In the genomic region with DNA sequence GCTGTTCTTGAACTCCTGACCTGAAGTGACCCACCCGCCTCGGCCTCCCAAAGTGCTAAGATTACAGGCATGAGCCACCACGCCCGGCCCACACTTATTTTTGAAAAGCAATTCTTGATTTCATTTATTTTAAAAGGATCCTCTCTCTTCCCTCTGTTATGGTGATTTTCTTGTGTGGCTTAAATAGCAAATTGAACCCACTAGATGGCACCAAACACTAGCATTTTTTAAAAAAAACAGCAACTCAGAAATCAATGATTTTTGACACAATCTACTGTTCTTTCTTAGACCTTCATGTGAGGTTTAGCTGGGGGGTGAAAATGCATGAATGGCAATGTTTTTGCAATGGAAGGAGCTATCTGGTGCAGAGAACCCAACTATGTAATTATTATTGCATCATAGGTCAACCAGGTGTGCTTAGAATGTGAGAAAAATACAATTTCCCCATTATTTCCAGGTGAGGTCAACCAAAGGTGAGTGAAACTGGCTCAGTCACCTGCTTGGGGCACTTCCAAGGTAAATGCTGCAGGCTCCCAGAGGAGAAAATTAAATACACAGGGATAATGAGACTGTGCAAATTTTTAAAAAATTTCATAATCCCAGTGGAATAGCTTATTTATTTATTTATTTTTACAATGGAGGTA, we compare ENCODE assay signal across 9 cellular contexts.
DNase-seq lines count a peak whose midpoint lies in the region; ATAC-seq, FAIRE-seq and TF ChIP-seq lines count a peak whose summit lies in the region.
"Had no signal": no experiment of that assay in that cellular context is flagged by ENCODE, and none has a peak within 500 bp of the region (broad histone marks: within the 10 kb centered on the region; RNA-seq: fewer than 3 reads in every experiment).

No MANE protein-coding gene starts in this region.

- peaks cover 7% of the 10 kb centered on the region for H3K27me3 Mint-ChIP-seq in CD4-positive, alpha-beta T cell
- no peaks in the 10 kb centered on the region for H3K27me3 Mint-ChIP-seq in H9 (ENCODE audit: low read depth)

- no peak for TF ChIP-seq POLR2A in uterus (IDR thresholded peaks at IDR 0.05)

- H3K79me1 ChIP-seq in H9 (ENCODE audit: insufficient read depth, low read depth, low read length, poor library complexity, severe bottlenecking), result no peaks in the 10 kb centered on the region

- H3K4me1 ChIP-seq in H9 (ENCODE audit: insufficient read depth, low read length), result peaks cover 4% of the 10 kb centered on the region; the same call in 1 of the 2 replicates
- no peaks in the 10 kb centered on the region for H3K4me1 ChIP-seq in RWPE2 (ENCODE audit: insufficient read depth, poor library complexity, severe bottlenecking)
- no peaks in the 10 kb centered on the region for H3K4me1 ChIP-seq in uterus

- no peak for DNase-seq in CD4-positive, alpha-beta T cell
- no peak for DNase-seq in H9
- no peak for DNase-seq in RWPE2 (ENCODE audit: low spot score)
- DNase-seq in inferior parietal cortex (ENCODE audit: extremely low spot score), result peak; percentile 19
- no peak for DNase-seq in uterus
- DNase-seq in frontal cortex (ENCODE audit: low spot score in 2 of 2), result no peak
- DNase-seq: activated naive CD8-positive, alpha-beta T cell treated with anti-CD3 and anti-CD28 coated beads, Interleukin-2, amount 10 ng/mL, durations not matched to agents 7 days and 5 days had no signal

- H3K27ac ChIP-seq in CD4-positive, alpha-beta T cell (ENCODE audit: low read depth, low read length), result no peak overlapping the region
- H3K27ac ChIP-seq in H9 (ENCODE audit: insufficient read length, low read depth, low read length), result no peak overlapping the region
- no peak overlapping the region for H3K27ac ChIP-seq in RWPE2 (ENCODE audit: poor library complexity, severe bottlenecking)
- H3K27ac ChIP-seq in uterus, result no peak overlapping the region

- no peak overlapping the region for H3K4me3 Mint-ChIP-seq in CD4-positive, alpha-beta T cell
- H3K4me3 Mint-ChIP-seq in H9, result no peak overlapping the region
- H3K4me3 Mint-ChIP-seq: activated naive CD8-positive, alpha-beta T cell treated with anti-CD3 and anti-CD28 coated beads, Interleukin-2, amount 10 ng/mL, durations not matched to agents 7 days and 5 days had no signal

- no peak overlapping the region for H2AK5ac ChIP-seq in H9 (ENCODE audit: insufficient read length, low read length)

- H4K91ac ChIP-seq in H9 (ENCODE audit: insufficient read length, low read depth, low read length), result no peak overlapping the region

- H3T11ph ChIP-seq in H9 (ENCODE audit: low read length), result no peak overlapping the region

- peak; percentile 18 for TF ChIP-seq CTCF in CD4-positive, alpha-beta T cell (IDR thresholded peaks at IDR 0.05)
- peak; percentile 74 for TF ChIP-seq CTCF in H9 (conservative IDR thresholded peaks at IDR 0.05)
- TF ChIP-seq CTCF in RWPE2 (IDR thresholded peaks at IDR 0.05; ENCODE audit: poor library complexity, severe bottlenecking), result peak; percentile 41
- TF ChIP-seq CTCF in uterus (IDR thresholded peaks at IDR 0.05), result no peak

- no peak overlapping the region for H4K8ac ChIP-seq in H9 (replicated peaks; ENCODE audit: insufficient read length, low read depth, low read length)

- no peaks in the 10 kb centered on the region for H3K36me3 ChIP-seq in RWPE2 (ENCODE audit: low read depth)
- no peaks in the 10 kb centered on the region for H3K36me3 ChIP-seq in uterus

- H2BK15ac ChIP-seq in H9 (ENCODE audit: low read depth, low read length), result no peak overlapping the region

- no CpG with 5 or more reads among the region's 4 CpGs for WGBS in H9 (ENCODE audit: extremely low coverage, insufficient read length, low lambda C conversion rate)

- no peak overlapping the region for H3K27ac Mint-ChIP-seq in CD4-positive, alpha-beta T cell
- no peak overlapping the region for H3K27ac Mint-ChIP-seq in H9
- H3K27ac Mint-ChIP-seq: activated naive CD8-positive, alpha-beta T cell treated with anti-CD3 and anti-CD28 coated beads, Interleukin-2, amount 10 ng/mL, durations not matched to agents 7 days and 5 days had no signal

- H3K9ac ChIP-seq in H9 (ENCODE audit: extremely low read depth, insufficient read length, low read length), result no peak overlapping the region

- no peaks in the 10 kb centered on the region for H3K36me3 Mint-ChIP-seq in CD4-positive, alpha-beta T cell (ENCODE audit: low read depth)
- peaks cover 0 to 2% (median 0%) of the 10 kb centered on the region in 3 experiments; a peak in 2 of 7 replicates for H3K36me3 Mint-ChIP-seq in H9 (ENCODE audit: insufficient read depth in 1 of 3, low read depth in 3 of 3)
- H3K36me3 Mint-ChIP-seq: activated naive CD8-positive, alpha-beta T cell treated with anti-CD3 and anti-CD28 coated beads, Interleukin-2, amount 10 ng/mL, durations not matched to agents 7 days and 5 days had no signal

- no peaks in the 10 kb centered on the region for H4K20me1 ChIP-seq in H9 (ENCODE audit: control insufficient read depth, insufficient read depth, insufficient read length)

- POLR2A ChIA-PET in CD4-positive, alpha-beta T cell (lab: Charles Lee), result no interaction called here

- H3K4me3 ChIP-seq in RWPE2 (ENCODE audit: severe bottlenecking) (no peak overlapping the region), uterus (no peak overlapping the region)

- H2AFZ ChIP-seq in H9 (ENCODE audit: low read length), result no peak overlapping the region

- H3K18ac ChIP-seq in H9 (ENCODE audit: insufficient read length, low read depth, low read length), result no peak overlapping the region

- no peaks in the 10 kb centered on the region for H3K9me3 ChIP-seq in CD4-positive, alpha-beta T cell (ENCODE audit: control insufficient read depth, low read length)
- H3K9me3 ChIP-seq in H9 (ENCODE audit: control insufficient read depth, low read depth, low read length) (no peaks in the 10 kb centered on the region), RWPE2 (ENCODE audit: severe bottlenecking) (no peaks in the 10 kb centered on the region), uterus (no peaks in the 10 kb centered on the region)

- no peak overlapping the region for H2BK20ac ChIP-seq in H9 (ENCODE audit: low read depth, low read length, poor library complexity, severe bottlenecking)

- no peaks in the 10 kb centered on the region for H3K23me2 ChIP-seq in H9 (ENCODE audit: insufficient read length, low read depth, low read length, poor library complexity, severe bottlenecking)

- CTCF ChIA-PET in CD4-positive, alpha-beta T cell (lab: Charles Lee), result no interaction called here

- no peak overlapping the region for H3K14ac ChIP-seq in H9 (ENCODE audit: insufficient read depth, low read length)

- H2BK5ac ChIP-seq in H9 (ENCODE audit: insufficient read length, low read length), result no peak overlapping the region

- H3K56ac ChIP-seq in H9 (ENCODE audit: insufficient read length, low read depth, low read length), result no peak overlapping the region

- no peaks in the 10 kb centered on the region for H3K79me2 ChIP-seq in H9 (ENCODE audit: insufficient read depth, low read length)

- intact Hi-C loops in CD4-positive, alpha-beta T cell (cut with DNase I, micrococcal nuclease), result no loop called here
- intact Hi-C loops in uterus (cut with DNase I; ENCODE audit: low total_unique reads), result no loop called here

- no peak for FAIRE-seq in frontal cortex (lab: Jason Lieb, UNC)

- no peak overlapping the region for H4K5ac ChIP-seq in H9 (ENCODE audit: insufficient read length, low read depth, low read length)

- no peak for ATAC-seq in CD4-positive, alpha-beta T cell (ENCODE audit: poor library complexity)
- ATAC-seq in RWPE2 (ENCODE audit: low read depth) (no peak), HG03280 (IDR thresholded peaks at IDR 0.05; ENCODE audit: unreplicated experiment) (no peak), HG02884 (IDR thresholded peaks at IDR 0.05; ENCODE audit: unreplicated experiment) (no peak)

- H2BK12ac ChIP-seq in H9 (ENCODE audit: insufficient read length, low read depth, low read length), result no peak overlapping the region

- H3K27me3 ChIP-seq in CD4-positive, alpha-beta T cell (ENCODE audit: control insufficient read depth, insufficient read depth, low read length), result no peaks in the 10 kb centered on the region
- no peaks in the 10 kb centered on the region for H3K27me3 ChIP-seq in H9 (ENCODE audit: insufficient read depth, low read length)
- no peaks in the 10 kb centered on the region for H3K27me3 ChIP-seq in RWPE2 (ENCODE audit: insufficient read depth, poor library complexity, severe bottlenecking)
- H3K27me3 ChIP-seq in uterus, result no peaks in the 10 kb centered on the region

- H3K4ac ChIP-seq in H9 (ENCODE audit: low read depth, low read length), result no peak overlapping the region

- H3K4me2 ChIP-seq in H9 (ENCODE audit: insufficient read depth, insufficient read length, low read length), result no peak overlapping the region

- H3K23ac ChIP-seq in H9 (ENCODE audit: insufficient read length, low read depth, low read length), result no peak overlapping the region

- no peaks in the 10 kb centered on the region for H3K9me3 Mint-ChIP-seq in CD4-positive, alpha-beta T cell
- peaks cover 3 to 4% of the 10 kb centered on the region in 2 experiments; a peak in 3 of 5 replicates for H3K9me3 Mint-ChIP-seq in H9
- H3K9me3 Mint-ChIP-seq: activated naive CD8-positive, alpha-beta T cell treated with anti-CD3 and anti-CD28 coated beads, Interleukin-2, amount 10 ng/mL, durations not matched to agents 7 days and 5 days had no signal

- no peak overlapping the region for H2BK120ac ChIP-seq in H9 (ENCODE audit: low read depth, low read length, poor library complexity, severe bottlenecking)

- H3K4me1 Mint-ChIP-seq in CD4-positive, alpha-beta T cell (ENCODE audit: low read depth), result no peaks in the 10 kb centered on the region
- peaks cover 5% of the 10 kb centered on the region in 2 experiments; a peak in 3 of 4 replicates for H3K4me1 Mint-ChIP-seq in H9
- H3K4me1 Mint-ChIP-seq: activated naive CD8-positive, alpha-beta T cell treated with anti-CD3 and anti-CD28 coated beads, Interleukin-2, amount 10 ng/mL, durations not matched to agents 7 days and 5 days had no signal

Comparison
In these comparisons a context has a peak if more than half of its experiments do, and no peak if none do; other contexts are left out.
1. CTCF ChIP-seq: peak in CD4-positive, alpha-beta T cell (single experiment), H9 (single experiment) and RWPE2 (single experiment); none in uterus (0 of 4).